28 cellular contexts compared by ENCODE assay signal in genomic region chr1:206144605-206145004, GRCh38. TPM values are rescaled to one million over a fixed set of nuclear protein-coding genes. Genes with fewer than 3 reads are reported as not detected.
DNase-seq lines count a peak whose midpoint lies in the region; ATAC-seq, FAIRE-seq and TF ChIP-seq lines count a peak whose summit lies in the region.
"Had no signal": no experiment of that assay in that cellular context is flagged by ENCODE, and none has a peak within 500 bp of the region (broad histone marks: within the 10 kb centered on the region; RNA-seq: fewer than 3 reads in every experiment).

No MANE protein-coding gene starts in this region.

- H3K4me3 ChIP-seq in LNCaP clone FGC (ENCODE audit: low read depth, low read length) = no peak overlapping the region
- H3K4me3 ChIP-seq: cardiac muscle cell, coronary artery, mucosa of descending colon had no signal

- no peak for ATAC-seq in Right ventricle myocardium inferior
- no peak for ATAC-seq in left ventricle myocardium superior
- ATAC-seq: activated CD4-positive, alpha-beta T cell treated with anti-CD3 and anti-CD28 coated beads for 36 hours; activated CD8-positive, alpha-beta T cell treated with anti-CD3 and anti-CD28 coated beads, Interleukin-2, amount 10 ng/mL, durations not matched to agents 7 days and 5 days; effector memory CD8-positive, alpha-beta T cell; mucosa of descending colon had no signal

- TF ChIP-seq CTCF in LNCaP clone FGC (IDR thresholded peaks at IDR 0.05; ENCODE audit: control insufficient read depth, extremely low read depth, insufficient read depth) = no peak

- peak; percentile 13 for FAIRE-seq in islet of Langerhans (lab: Jason Lieb, UNC)
- FAIRE-seq: G401.6, kidney had no signal

- intact Hi-C loops in Right ventricle myocardium inferior (cut with DNase I) (no loop called here), left ventricle myocardium superior (cut with micrococcal nuclease) (no loop called here)

- DNase-seq in DMS153 treated with DMSO at 0.1 percent for 48 hours (lab: John Stamatoyannopoulos, UW; ENCODE audit: unreplicated experiment) (peak; percentile 67), LNCaP clone FGC (ENCODE audit: low read depth) (peak; percentile 59), NCI-H345 (lab: John Stamatoyannopoulos, UW) (peak; percentile 22), Right ventricle myocardium inferior (ENCODE audit: missing footprints) (no peak), left ventricle myocardium superior (no peak), pons (ENCODE audit: low spot score) (no peak)
- DNase-seq: activated CD4-positive, alpha-beta T cell treated with anti-CD3 and anti-CD28 coated beads for 36 hours; activated CD8-positive, alpha-beta T cell treated with anti-CD3 and anti-CD28 coated beads, Interleukin-2, amount 10 ng/mL, durations not matched to agents 7 days and 5 days; activated effector memory CD4-positive, alpha-beta T cell treated with Interleukin-2 at 50 U/mL for 16 hours; activated T-cell treated with anti-CD3 and anti-CD28 coated beads for 4 hours; aorta; Calu3; effector memory CD8-positive, alpha-beta T cell; erythroblast; GOT3; kidney; mucosa of descending colon; PC-3; right cardiac atrium; stimulated activated CD4-positive, alpha-beta T cell treated with anti-CD3 and anti-CD28 coated beads, Interleukin-2, amount 100 ng/mL, for 48 hours; substantia nigra had no signal

RNA-seq across cellular contexts. Expression of gene AVPR1B, which starts 27.4 kb away (rescaled TPM):
- total RNA-seq in Right ventricle myocardium inferior (not detected), left ventricle myocardium superior (not detected)
- total RNA-seq: activated CD4-positive, alpha-beta T cell treated with anti-CD3 and anti-CD28 coated beads for 36 hours; activated CD8-positive, alpha-beta T cell treated with anti-CD3 and anti-CD28 coated beads, Interleukin-2, amount 10 ng/mL, durations not matched to agents 7 days and 5 days; aorta; Calu3; LHCN-M2; lung microvascular endothelial cell; right cardiac atrium; T-helper 2 cell treated with Interferon-gamma antibody and Interleukin-4, amounts not matched to agents 100 ng/mL and 5 ng/mL, for 36 hours had no signal

RNA-seq across cellular contexts. Expression of gene FAM72A, which starts 58.0 kb away (rescaled TPM):
- 1.6 TPM for total RNA-seq in Right ventricle myocardium inferior
- total RNA-seq in left ventricle myocardium superior = 1.5 TPM

RNA-seq across cellular contexts. Expression of gene SRGAP2, which starts 58.7 kb away (rescaled TPM):
- 20.7 TPM for total RNA-seq in Right ventricle myocardium inferior
- 19.6 TPM for total RNA-seq in left ventricle myocardium superior

Comparison
In these comparisons a context has a peak if more than half of its experiments do, and no peak if none do; other contexts are left out.
1. DNase-seq: peak in DMS153 treated with DMSO at 0.1 percent for 48 hours (single experiment), LNCaP clone FGC (single experiment) and NCI-H345 (single experiment); none in Right ventricle myocardium inferior (single experiment), left ventricle myocardium superior (single experiment) and pons (single experiment).